In the genomic region with DNA sequence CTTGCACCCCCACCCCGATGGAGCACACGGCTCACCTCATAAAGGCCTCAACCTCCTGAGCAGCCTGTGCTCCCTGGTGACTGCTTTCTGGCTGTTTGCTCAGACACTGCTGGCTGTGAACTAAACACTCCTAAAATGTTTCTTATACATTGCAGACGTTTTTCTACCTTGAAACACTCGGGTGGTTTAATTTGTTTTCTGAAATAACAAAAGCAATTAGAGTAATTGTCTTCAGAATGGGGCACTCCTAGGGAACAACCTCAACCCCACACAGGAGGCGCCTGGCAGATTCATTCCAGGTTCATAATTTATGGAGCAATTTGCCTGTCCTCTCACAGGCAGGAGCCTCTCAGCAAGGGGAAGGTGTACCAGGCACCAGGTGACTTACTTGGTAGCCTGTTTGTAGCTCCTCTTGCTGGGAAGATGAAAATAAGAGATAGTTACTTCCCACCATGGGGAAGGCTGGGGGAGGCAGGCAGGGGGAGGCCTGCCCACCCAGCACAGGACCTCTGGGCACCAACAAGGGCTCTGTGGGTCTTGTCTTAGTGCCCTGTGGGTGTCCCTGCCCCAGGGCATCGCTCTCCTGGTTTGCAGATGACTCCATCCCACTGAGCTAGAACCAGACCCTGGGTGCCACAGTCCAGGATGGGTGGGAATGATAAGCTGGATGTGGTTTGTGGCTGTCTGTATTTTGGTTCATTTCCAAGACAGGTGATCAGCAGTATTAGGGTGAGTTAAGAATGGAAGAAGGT, we compare ENCODE assay signal across 18 cellular contexts.
DNase-seq lines count a peak whose midpoint lies in the region; ATAC-seq lines count a peak whose summit lies in the region.
"Had no signal": no experiment of that assay in that cellular context is flagged by ENCODE, and none has a peak within 500 bp of the region (broad histone marks: within the 10 kb centered on the region; RNA-seq: fewer than 3 reads in every experiment).

No MANE protein-coding gene starts in this region.

- ATAC-seq in HG03039 (IDR thresholded peaks at IDR 0.05; ENCODE audit: unreplicated experiment) = no peak
- ATAC-seq in HG03378 (IDR thresholded peaks at IDR 0.05; ENCODE audit: unreplicated experiment) = no peak
- ATAC-seq: left colon had no signal

- H3K4me3 ChIP-seq in effector memory CD4-positive, alpha-beta T cell (ENCODE audit: insufficient read depth, low read depth, low read length, poor library complexity, severe bottlenecking) = no peak overlapping the region
- H3K4me3 ChIP-seq: SJCRH30, skin epidermis had no signal

- H3K36me3 ChIP-seq in effector memory CD4-positive, alpha-beta T cell (ENCODE audit: control insufficient read depth, insufficient read depth, low read length) = no peaks in the 10 kb centered on the region
- H3K36me3 ChIP-seq: SJCRH30 had no signal

- peaks cover 23% of the 10 kb centered on the region for H3K4me1 ChIP-seq in effector memory CD4-positive, alpha-beta T cell (ENCODE audit: control insufficient read depth, insufficient read depth, low read length, poor library complexity, severe bottlenecking)
- H3K4me1 ChIP-seq: SJCRH30 had no signal

- no peaks in the 10 kb centered on the region for H3K9me3 ChIP-seq in effector memory CD4-positive, alpha-beta T cell (ENCODE audit: control insufficient read depth, low read length)
- H3K9me3 ChIP-seq: SJCRH30 had no signal

- H3K27ac ChIP-seq in effector memory CD4-positive, alpha-beta T cell (ENCODE audit: insufficient read depth, low read length, poor library complexity, severe bottlenecking) = peak overlapping the region; percentile 42
- H3K27ac ChIP-seq: SJCRH30 had no signal

- no peaks in the 10 kb centered on the region for H3K27me3 ChIP-seq in effector memory CD4-positive, alpha-beta T cell (replicated peaks; ENCODE audit: control insufficient read depth, insufficient read depth, low read length, poor library complexity, severe bottlenecking)
- H3K27me3 ChIP-seq: SJCRH30 had no signal

- DNase-seq in NCI-H1436 (lab: John Stamatoyannopoulos, UW) = peak; percentile 36
- no peak for DNase-seq in NCI-H1436 treated with DMSO at 0.1 percent for 48 hours (lab: John Stamatoyannopoulos, UW)
- DNase-seq in NCI-H526 treated with DMSO at 0.1 percent for 48 hours (lab: John Stamatoyannopoulos, UW) = peak; percentile 1
- DNase-seq in effector memory CD4-positive, alpha-beta T cell = no peak
- no peak for DNase-seq in NCI-H345 (lab: John Stamatoyannopoulos, UW)
- DNase-seq in stimulated activated naive CD4-positive, alpha-beta T cell treated with Interleukin-2 at 50 U/mL for 16 hours (lab: John Stamatoyannopoulos, UW) = no peak
- DNase-seq: 8988T; activated CD4-positive, alpha-beta T cell treated with anti-CD3 and anti-CD28 coated beads, Interleukin-2, amount 10 ng/mL, durations not matched to agents 24 days and 14 days; activated CD8-positive, alpha-beta memory T cell treated with anti-CD3 and anti-CD28 coated beads, Interleukin-2, amount 50 U/mL, for 48 hours; activated effector memory CD4-positive, alpha-beta T cell treated with anti-CD3 and anti-CD28 coated beads, Interleukin-2, amount 50 U/mL, for 16 hours; Calu3; left colon; SJCRH30; stimulated activated CD4-positive, alpha-beta T cell treated with anti-CD3 and anti-CD28 coated beads, Interleukin-2, amount 100 ng/mL, for 24 hours; trophoblast cell had no signal

Comparison
In these comparisons a context has a peak if more than half of its experiments do, and no peak if none do; other contexts are left out.
1. DNase-seq: peak in NCI-H1436 (single experiment) and NCI-H526 treated with DMSO at 0.1 percent for 48 hours (single experiment); none in NCI-H1436 treated with DMSO at 0.1 percent for 48 hours (single experiment), effector memory CD4-positive, alpha-beta T cell (0 of 3), NCI-H345 (single experiment) and stimulated activated naive CD4-positive, alpha-beta T cell treated with Interleukin-2 at 50 U/mL for 16 hours (single experiment).